Comparison of ENCODE assay signal across 8 cellular contexts in the genomic region with DNA sequence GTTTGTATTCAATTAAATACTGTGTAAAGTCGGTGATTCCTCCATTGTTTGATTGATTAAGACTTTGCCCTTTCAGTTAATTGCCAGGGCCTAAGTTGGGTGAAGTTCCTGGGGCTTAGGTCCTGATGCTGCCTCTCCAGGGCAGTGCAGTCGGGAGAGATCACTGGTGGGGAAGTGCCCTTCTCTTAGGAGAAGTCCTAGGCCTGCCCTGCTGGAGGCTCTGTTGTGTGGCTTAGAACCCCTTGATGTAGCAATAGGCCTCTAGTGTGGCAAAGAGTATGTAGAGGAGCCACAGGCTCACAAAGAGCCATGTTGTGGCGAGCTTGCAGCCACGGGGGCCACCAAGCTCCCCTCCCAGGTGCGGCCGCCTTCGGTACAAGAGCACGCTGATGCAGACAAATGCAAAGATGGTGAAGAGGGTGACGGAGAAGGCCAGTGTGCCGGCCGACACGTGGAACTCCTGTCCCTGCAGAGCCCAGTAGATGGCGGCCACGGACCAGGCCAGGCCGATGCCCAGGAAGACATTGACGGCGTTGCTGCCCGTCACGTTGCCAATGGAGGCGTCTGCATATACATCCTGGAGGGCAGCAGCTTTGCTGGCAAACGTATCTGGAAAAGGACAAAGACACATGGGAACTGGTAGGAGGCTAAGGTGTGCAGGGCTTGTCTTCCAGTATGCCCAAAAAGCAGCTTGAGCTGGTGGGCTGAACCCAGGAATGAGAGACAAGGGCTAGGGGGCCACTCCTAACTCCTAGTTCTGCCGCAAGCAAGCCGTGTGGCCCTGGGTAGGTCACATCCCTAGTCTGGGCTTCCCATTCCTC.
A peak's percentile ranks its signal among the peaks of the same experiment; 100 is the strongest.
DNase-seq lines count a peak whose midpoint lies in the region; ATAC-seq and TF ChIP-seq lines count a peak whose summit lies in the region.

No MANE protein-coding gene starts in this region.

- H3K27me3 ChIP-seq in Panc1 (ENCODE audit: control insufficient read depth, insufficient read depth, low read length), result peaks cover 3% of the 10 kb centered on the region

- peak; percentile 85 for TF ChIP-seq CTCF in Panc1 (IDR thresholded peaks at IDR 0.05)

- peaks cover 68% of the 10 kb centered on the region for H3K27me3 Mint-ChIP-seq in T-helper 17 cell

- no peaks in the 10 kb centered on the region for H3K36me3 ChIP-seq in Panc1 (ENCODE audit: control insufficient read depth, insufficient read depth, low read length)

- H3K4me3 Mint-ChIP-seq in T-helper 17 cell, result no peak overlapping the region

- no peaks in the 10 kb centered on the region for H3K4me1 ChIP-seq in Panc1 (ENCODE audit: control insufficient read depth, insufficient read depth, low read length)

- peaks cover 3% of the 10 kb centered on the region for H3K4me1 Mint-ChIP-seq in T-helper 17 cell

- H3K9me3 ChIP-seq in Panc1 (ENCODE audit: control insufficient read depth, insufficient read depth, low read depth, low read length), result no peaks in the 10 kb centered on the region
- H3K9me3 ChIP-seq in T-helper 17 cell (ENCODE audit: control insufficient read depth, low read length, poor library complexity, severe bottlenecking), result no peaks in the 10 kb centered on the region

- CTCF ChIA-PET in Panc1 (lab: Charles Lee), result no interaction called here

- POLR2A ChIA-PET in Panc1 (lab: Charles Lee), result no interaction called here

- in situ Hi-C loops in Panc1 (cut with HindIII; ENCODE audit: low pct_unique_long_range_greater_than_20kb, low sequenced_read_pairs), result no loop called here

- peak; percentile 50 for DNase-seq in DMS79 (lab: John Stamatoyannopoulos, UW)
- peak; percentile 1 to 14 for DNase-seq in Kasumi-1 (lab: John Stamatoyannopoulos, UW)
- no peak for DNase-seq in Panc1 (ENCODE audit: low read depth, low spot score)
- DNase-seq in epithelial cell of prostate (ENCODE audit: low read depth, low spot score), result peak; percentile 20
- DNase-seq in midbrain (lab: John Stamatoyannopoulos, UW), result peak; percentile 66
- DNase-seq in T-helper 17 cell, result no peak
- no peak for DNase-seq in RKO (ENCODE audit: low spot score)

- BruUV-seq in Panc1 (replicated peaks; lab: Mats Ljungman, UMichigan), result no TSS peak

- peak; percentile 98 for ATAC-seq in Panc1
- no peak for ATAC-seq in T-helper 17 cell
- ATAC-seq in HG02852 (IDR thresholded peaks at IDR 0.05; ENCODE audit: unreplicated experiment), result no peak

- H3K27ac Mint-ChIP-seq in T-helper 17 cell, result no peak overlapping the region

- no peak overlapping the region for H3K27ac ChIP-seq in Panc1 (ENCODE audit: low read length)
- no peak overlapping the region for H3K27ac ChIP-seq in epithelial cell of prostate

- intact Hi-C loops in Panc1 (cut with micrococcal nuclease; ENCODE audit: unreplicated experiment), result loop anchor here (1.0 kb wide), 1 partner anchor 271 kb away; no protein-coding TSS in a partner anchor

- H3K4me3 ChIP-seq in Panc1 (ENCODE audit: low read depth in 2 of 2, low read length in 2 of 2), result no peak overlapping the region

- peaks cover 4% of the 10 kb centered on the region for H3K36me3 Mint-ChIP-seq in T-helper 17 cell (ENCODE audit: low read depth)

Comparison
In these comparisons a context has a peak if more than half of its experiments do, and no peak if none do; other contexts are left out.
1. DNase-seq: peak in DMS79 (single experiment), Kasumi-1 (2 of 2), epithelial cell of prostate (single experiment) and midbrain (single experiment); none in Panc1 (single experiment), T-helper 17 cell (0 of 3) and RKO (single experiment).